ENCODE assay signal across 8 cellular contexts in the genomic region with DNA sequence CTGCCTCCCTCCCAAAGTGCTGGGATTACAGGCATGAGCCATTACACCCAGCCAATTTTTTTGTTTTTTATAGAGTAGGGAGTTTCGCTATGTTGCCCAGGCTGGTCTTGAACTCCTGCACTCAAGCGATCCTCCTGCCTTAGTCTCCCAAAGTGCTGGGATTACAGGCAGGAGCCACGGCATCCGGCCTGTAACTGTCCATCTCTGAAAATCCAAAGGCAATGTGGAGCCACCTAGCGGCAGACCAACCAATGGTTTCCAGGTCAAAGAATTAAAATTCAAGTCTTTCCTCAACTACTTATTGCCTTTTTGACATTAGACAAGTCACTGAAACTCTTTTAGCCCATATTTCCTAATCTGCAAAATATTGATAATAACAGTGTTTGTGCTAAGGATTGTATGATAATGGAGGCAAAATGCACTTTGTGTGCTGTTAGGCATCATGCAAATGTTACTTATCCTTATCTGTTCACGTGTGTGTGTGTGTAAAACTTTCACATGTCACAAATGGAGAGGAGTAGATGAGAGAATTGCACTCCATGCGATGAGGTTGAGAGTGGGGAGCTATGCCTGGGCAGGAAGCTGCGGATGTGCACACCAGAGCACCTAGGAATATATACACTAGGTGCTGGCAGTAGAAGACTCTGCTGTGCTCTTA. TPM values are rescaled to one million over a fixed set of nuclear protein-coding genes. Genes with fewer than 3 reads are reported as not detected.
DNase-seq lines count a peak whose midpoint lies in the region; ATAC-seq and TF ChIP-seq lines count a peak whose summit lies in the region.

No MANE protein-coding gene starts in this region.

- RAD21 ChIA-PET in HCT116 (lab: Charles Lee; ENCODE audit: low non-redundant PET in 1 of 2, low total read pairs in 2 of 2, uncharacterized antibody in 2 of 2, unreplicated experiment in 2 of 2): no interaction called here

- POLR2A ChIA-PET in HCT116 (lab: Charles Lee): interaction anchor here (0.6 kb wide), 1 partner anchor 13 kb away, joined by 3 read pairs; no protein-coding TSS in a partner anchor

- H3K27me3 ChIP-seq in HCT116 (ENCODE audit: insufficient read depth, low read length) (peaks cover 49% of the 10 kb centered on the region), cardiac muscle cell (no peaks in the 10 kb centered on the region)

- H4K20me1 ChIP-seq in HCT116 (ENCODE audit: insufficient read depth): no peaks in the 10 kb centered on the region

- H3K4me3 ChIP-seq in HCT116 (replicated peaks in 1 of 2; ENCODE audit: low read depth in 1 of 2, low read length in 2 of 2) (no peak overlapping the region), cardiac muscle cell (no peak overlapping the region), retinal pigment epithelial cell (ENCODE audit: low read length) (no peak overlapping the region)

- no peak overlapping the region for H3K27ac ChIP-seq in HCT116 (ENCODE audit: low read depth, low read length)
- H3K27ac ChIP-seq in cardiac muscle cell: no peak overlapping the region

- peaks cover 21% of the 10 kb centered on the region for H3K27me3 Mint-ChIP-seq in activated T-cell treated with anti-CD3 and anti-CD28 coated beads, Interleukin-2, amount 50 U/mL, for 24 hours

- H3K36me3 Mint-ChIP-seq in activated T-cell treated with anti-CD3 and anti-CD28 coated beads, Interleukin-2, amount 50 U/mL, for 24 hours (ENCODE audit: low read depth): no peaks in the 10 kb centered on the region

- H3K4me3 Mint-ChIP-seq in activated T-cell treated with anti-CD3 and anti-CD28 coated beads, Interleukin-2, amount 50 U/mL, for 24 hours: no peak overlapping the region

- CTCF ChIA-PET in HCT116 (lab: Charles Lee): interaction anchor here (0.7 to 1.8 kb wide), 8 partner anchors 8 to 189 kb away, joined by 3 to 11 read pairs (median 4); no protein-coding TSS in a partner anchor

- BruUV-seq in HCT116 (replicated peaks; lab: Mats Ljungman, UMichigan): no TSS peak

- no peaks in the 10 kb centered on the region for H3K9me3 Mint-ChIP-seq in activated T-cell treated with anti-CD3 and anti-CD28 coated beads, Interleukin-2, amount 50 U/mL, for 24 hours

- intact Hi-C loops in HCT116 (cut with micrococcal nuclease): loop anchor here (1.0 to 5.0 kb wide), 4 partner anchors 40 to 664 kb away; no protein-coding TSS in a partner anchor

- no peaks in the 10 kb centered on the region for H3K79me2 ChIP-seq in HCT116 (ENCODE audit: insufficient read depth, low read length)

- peak; percentile 67 for TF ChIP-seq RAD21 in HCT116 (IDR thresholded peaks at IDR 0.05; ENCODE audit: low read depth)

- no peak overlapping the region for H3K27ac Mint-ChIP-seq in activated T-cell treated with anti-CD3 and anti-CD28 coated beads, Interleukin-2, amount 50 U/mL, for 24 hours

- H3K9me3 ChIP-seq in HCT116 (ENCODE audit: control insufficient read depth in 1 of 2, insufficient read depth in 1 of 2, low read depth in 1 of 2, low read length in 2 of 2): no peaks in the 10 kb centered on the region
- H3K9me3 ChIP-seq in cardiac muscle cell (ENCODE audit: low read depth): no peaks in the 10 kb centered on the region

- H3K4me2 ChIP-seq in HCT116 (ENCODE audit: low read length): no peak overlapping the region

- no peak overlapping the region for H3K9ac ChIP-seq in HCT116 (ENCODE audit: low read length)

- peak; percentile 40 to 71 (median 70); a peak in 5 of 6 replicates for TF ChIP-seq CTCF in HCT116 (IDR thresholded peaks at IDR 0.05 in 2 of 3, conservative IDR thresholded peaks at IDR 0.05 in 1 of 3; ENCODE audit: borderline replicate concordance in 1 of 3, insufficient read depth in 1 of 3, low read depth in 2 of 3, low read length in 2 of 3)
- peak; percentile 66 for TF ChIP-seq CTCF in cardiac muscle cell (IDR thresholded peaks at IDR 0.05; ENCODE audit: low read depth, low read length)
- TF ChIP-seq CTCF in retinal pigment epithelial cell (conservative IDR thresholded peaks at IDR 0.05; ENCODE audit: low read depth, low read length): peak; percentile 61

- no peak for TF ChIP-seq POLR2A in HCT116 (IDR thresholded peaks at IDR 0.05; ENCODE audit: borderline replicate concordance, extremely low read depth, insufficient read depth, insufficient read length)

- DNase-seq in SIG-M5 treated with dmso at 0.1 percent for 504 hours (lab: John Stamatoyannopoulos, UW; ENCODE audit: unreplicated experiment) (peak; percentile 48), SIG-M5 (lab: John Stamatoyannopoulos, UW) (no peak), HCT116 (ENCODE audit: low read depth, low spot score) (peak; percentile 51), NCI-H2171 treated with DMSO at 0.1 percent for 48 hours (lab: John Stamatoyannopoulos, UW) (peak; percentile 20), cardiac muscle cell (ENCODE audit: low read depth in 1 of 2, low spot score in 1 of 2) (peak; percentile 64 to 86), retinal pigment epithelial cell (ENCODE audit: low read depth) (no peak), cerebellar nuclear complex (lab: John Stamatoyannopoulos, UW) (no peak)
- peak; percentile 47 for DNase-seq in activated T-cell treated with anti-CD3 and anti-CD28 coated beads, Interleukin-2, amount 50 U/mL, for 24 hours

- ATAC-seq in HCT116: peak; percentile 95

- no peak overlapping the region for H2AFZ ChIP-seq in HCT116 (ENCODE audit: low read depth, low read length, poor library complexity, severe bottlenecking)

- H3K4me1 ChIP-seq in HCT116 (ENCODE audit: control insufficient read depth in 1 of 2, insufficient read depth in 2 of 2, low read length in 2 of 2) (no peaks in the 10 kb centered on the region), cardiac muscle cell (ENCODE audit: low read depth) (no peaks in the 10 kb centered on the region)

- no peaks in the 10 kb centered on the region for H3K4me1 Mint-ChIP-seq in activated T-cell treated with anti-CD3 and anti-CD28 coated beads, Interleukin-2, amount 50 U/mL, for 24 hours (ENCODE audit: low read depth)

- H3K36me3 ChIP-seq in HCT116 (ENCODE audit: control insufficient read depth in 1 of 2, insufficient read depth in 2 of 2, low read length in 2 of 2) (no peaks in the 10 kb centered on the region), cardiac muscle cell (no peaks in the 10 kb centered on the region)

- H3K9me2 ChIP-seq in HCT116 (ENCODE audit: insufficient read depth): no peaks in the 10 kb centered on the region

TF ChIP-seq in HCT116, 20 proteins besides CTCF, POLR2A, EP300 and RAD21:
- TF ChIP-seq SIN3A (IDR thresholded peaks at IDR 0.05; ENCODE audit: low read depth): no peak
- TF ChIP-seq, protein P1, sequence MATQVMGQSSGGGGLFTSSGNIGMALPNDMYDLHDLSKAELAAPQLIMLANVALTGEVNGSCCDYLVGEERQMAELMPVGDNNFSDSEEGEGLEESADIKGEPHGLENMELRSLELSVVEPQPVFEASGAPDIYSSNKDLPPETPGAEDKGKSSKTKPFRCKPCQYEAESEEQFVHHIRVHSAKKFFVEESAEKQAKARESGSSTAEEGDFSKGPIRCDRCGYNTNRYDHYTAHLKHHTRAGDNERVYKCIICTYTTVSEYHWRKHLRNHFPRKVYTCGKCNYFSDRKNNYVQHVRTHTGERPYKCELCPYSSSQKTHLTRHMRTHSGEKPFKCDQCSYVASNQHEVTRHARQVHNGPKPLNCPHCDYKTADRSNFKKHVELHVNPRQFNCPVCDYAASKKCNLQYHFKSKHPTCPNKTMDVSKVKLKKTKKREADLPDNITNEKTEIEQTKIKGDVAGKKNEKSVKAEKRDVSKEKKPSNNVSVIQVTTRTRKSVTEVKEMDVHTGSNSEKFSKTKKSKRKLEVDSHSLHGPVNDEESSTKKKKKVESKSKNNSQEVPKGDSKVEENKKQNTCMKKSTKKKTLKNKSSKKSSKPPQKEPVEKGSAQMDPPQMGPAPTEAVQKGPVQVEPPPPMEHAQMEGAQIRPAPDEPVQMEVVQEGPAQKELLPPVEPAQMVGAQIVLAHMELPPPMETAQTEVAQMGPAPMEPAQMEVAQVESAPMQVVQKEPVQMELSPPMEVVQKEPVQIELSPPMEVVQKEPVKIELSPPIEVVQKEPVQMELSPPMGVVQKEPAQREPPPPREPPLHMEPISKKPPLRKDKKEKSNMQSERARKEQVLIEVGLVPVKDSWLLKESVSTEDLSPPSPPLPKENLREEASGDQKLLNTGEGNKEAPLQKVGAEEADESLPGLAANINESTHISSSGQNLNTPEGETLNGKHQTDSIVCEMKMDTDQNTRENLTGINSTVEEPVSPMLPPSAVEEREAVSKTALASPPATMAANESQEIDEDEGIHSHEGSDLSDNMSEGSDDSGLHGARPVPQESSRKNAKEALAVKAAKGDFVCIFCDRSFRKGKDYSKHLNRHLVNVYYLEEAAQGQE (IDR thresholded peaks at IDR 0.05; ENCODE audit: low read depth): no peak
- 0 out of 2 replicates have a peak, but pooled peaks have one; percentile 17 for TF ChIP-seq CBX3 (IDR thresholded peaks at IDR 0.05; ENCODE audit: low read depth)

RNA-seq across cellular contexts. Expression of a gene that starts 48.7 kb away (rescaled TPM):
- total RNA-seq in HCT116 (2021; ENCODE audit: unreplicated experiment) (0.07 TPM), cardiac muscle cell (1.5 and 6.9 TPM in 2 replicates)
- 0.04 TPM in 1 of 2 replicates, not detected in the other for polyA plus RNA-seq in HCT116 (2012)
- 2.4 and 5.1 TPM in 2 replicates for polyA plus RNA-seq in cardiac muscle cell

Comparison
In these comparisons a context has a peak if more than half of its experiments do, and no peak if none do; other contexts are left out.
1. DNase-seq: peak in SIG-M5 treated with dmso at 0.1 percent for 504 hours (single experiment), HCT116 (single experiment), NCI-H2171 treated with DMSO at 0.1 percent for 48 hours (single experiment), activated T-cell treated with anti-CD3 and anti-CD28 coated beads, Interleukin-2, amount 50 U/mL, for 24 hours (single experiment) and cardiac muscle cell (2 of 2); none in SIG-M5 (single experiment), retinal pigment epithelial cell (single experiment) and cerebellar nuclear complex (0 of 2).
2. Peak in every context shown above with its lines, with median percentiles within 50 percentile points of each other: CTCF ChIP-seq.